1 cellular context compared by ENCODE assay signal in genomic region chr7:157007470-157008066, GRCh38.
TF ChIP-seq lines count a peak whose summit lies in the region.

No MANE protein-coding gene starts in this region.

TF ChIP-seq in K562, 482 proteins besides CTCF, POLR2A, EP300 and RAD21 (continued from another document):
- TF ChIP-seq FOXA3 (CRISPR knock-in tag; conservative IDR thresholded peaks at IDR 0.05 in 1 of 2, IDR thresholded peaks at IDR 0.05 in 1 of 2) = peak in 1 of 2 experiments; percentile 64; a peak in 1 of 4 replicates
- peak; percentile 29 for TF ChIP-seq L3MBTL2 (IDR thresholded peaks at IDR 0.05)
- no peak for TF ChIP-seq DEAF1 (CRISPR knock-in tag; IDR thresholded peaks at IDR 0.05)
- TF ChIP-seq MLX (CRISPR knock-in tag; conservative IDR thresholded peaks at IDR 0.05) = no peak
- TF ChIP-seq ATF7 (IDR thresholded peaks at IDR 0.05) = peak; percentile 50; the same call in 1 of the 2 replicates
- TF ChIP-seq RBFOX2 (IDR thresholded peaks at IDR 0.05; ENCODE audit: low read depth, low read length) = peak; percentile 12; the same call in 1 of the 2 replicates
- no peak for TF ChIP-seq KHSRP (IDR thresholded peaks at IDR 0.05)
- TF ChIP-seq SOX6 (IDR thresholded peaks at IDR 0.05) = 0 out of 2 replicates have a peak, but pooled peaks have one; percentile 17
- no peak for TF ChIP-seq ZC3H4 (CRISPR knock-in tag; IDR thresholded peaks at IDR 0.05; ENCODE audit: borderline replicate concordance)
- TF ChIP-seq ETV1 (tag; conservative IDR thresholded peaks at IDR 0.05; ENCODE audit: low read depth) = peak; percentile 42
- 0 out of 2 replicates have a peak, but pooled peaks have one; percentile 1 for TF ChIP-seq ZNF512 (tag; IDR thresholded peaks at IDR 0.05)
- TF ChIP-seq HSF4 (CRISPR knock-in tag; IDR thresholded peaks at IDR 0.05; ENCODE audit: borderline replicate concordance) = no peak
- no peak for TF ChIP-seq AFF1 (IDR thresholded peaks at IDR 0.05; ENCODE audit: low read depth in 1 of 2, partially characterized antibody in 2 of 2)
